Comparison of ENCODE assay signal across 30 cellular contexts in genomic region chr11:134598368-134598767, GRCh38.
"Had no signal": no experiment of that assay in that cellular context is flagged by ENCODE, and none has a peak within 500 bp of the region (broad histone marks: within the 10 kb centered on the region; RNA-seq: fewer than 3 reads in every experiment).

No MANE protein-coding gene starts in this region.

- H3K4me3 ChIP-seq: pancreas, prostate gland, sigmoid colon, stomach, thyroid gland, upper lobe of right lung had no signal

- H3K27me3 ChIP-seq: brain microvascular endothelial cell, thyroid gland, upper lobe of right lung had no signal

- H3K4me1 Mint-ChIP-seq: activated CD4-positive, alpha-beta T cell treated with anti-CD3 and anti-CD28 coated beads, Interleukin-2, amount 10 ng/mL, durations not matched to agents 24 days and 14 days; mesothelial cell of epicardium; naive B cell; stimulated activated memory B cell treated with anti-CD40 and anti-IgM and Interleukin-4, amounts not matched to agents 10 μg/mL and 1 μg/mL and 100 μg/mL, for 72 hours had no signal

- H3K36me3 ChIP-seq: brain microvascular endothelial cell, neutrophil, pancreas, prostate gland, sigmoid colon, stomach, thyroid gland, upper lobe of right lung, WERI-Rb-1 had no signal

- H3K9me3 Mint-ChIP-seq: activated CD4-positive, alpha-beta T cell treated with anti-CD3 and anti-CD28 coated beads, Interleukin-2, amount 10 ng/mL, durations not matched to agents 24 days and 14 days; activated CD8-positive, alpha-beta T cell treated with anti-CD3 and anti-CD28 coated beads for 36 hours; activated T-helper 1 cell treated with anti-CD3 and anti-CD28 coated beads, Interleukin-12 subunit alpha, Interleukin-12 subunit beta, Interleukin-2, Interleukin-4 antibody, amounts not matched to agents 30 ng/mL and 10 ng/mL and 1 ng/mL, durations not matched to agents 14 hours and 24 hours and 36 hours; mesothelial cell of epicardium; nephron progenitor cell; stimulated activated memory B cell treated with anti-CD40 and anti-IgM and Interleukin-4, amounts not matched to agents 10 μg/mL and 1 μg/mL and 100 μg/mL, for 72 hours had no signal

- H3K36me3 Mint-ChIP-seq: mesothelial cell of epicardium; naive B cell; stimulated activated memory B cell treated with anti-CD40 and anti-IgM and Interleukin-4, amounts not matched to agents 10 μg/mL and 1 μg/mL and 100 μg/mL, for 72 hours had no signal

- DNase-seq: activated CD4-positive, alpha-beta T cell treated with anti-CD3 and anti-CD28 coated beads, Interleukin-2, amount 10 ng/mL, durations not matched to agents 24 days and 14 days; activated CD8-positive, alpha-beta T cell treated with anti-CD3 and anti-CD28 coated beads for 36 hours; activated gamma-delta T cell treated with Interleukin-2 at 50 U/mL for 16 hours; activated naive CD4-positive, alpha-beta T cell treated with anti-CD3 and anti-CD28 coated beads, Interleukin-2, amount 50 U/mL, for 16 hours; activated T-cell treated with anti-CD3 and anti-CD28 coated beads, Interleukin-2, amount 50 U/mL, for 1 hour; amniotic stem cell; brain microvascular endothelial cell; caudate nucleus; dermis blood vessel endothelial cell; effector CD8-positive, alpha-beta T cell; glutamatergic neuron; mammary epithelial cell; naive B cell; nephron progenitor cell; pancreas; retina; sigmoid colon; small intestine; stimulated activated CD4-positive, alpha-beta T cell treated with anti-CD3 and anti-CD28 coated beads, Interleukin-4, amount 100 ng/mL, for 4 hours; stimulated activated CD8-positive, alpha-beta memory T cell treated with anti-CD3 and anti-CD28 coated beads, Interleukin-4, amount 100 ng/mL, for 48 hours; stomach; T-helper 9 cell; thyroid gland; upper lobe of right lung; WERI-Rb-1 had no signal

- H3K27ac ChIP-seq: brain microvascular endothelial cell, neutrophil, pancreas, prostate gland, sigmoid colon, stomach, thyroid gland, upper lobe of right lung, WERI-Rb-1 had no signal

- H3K4me3 Mint-ChIP-seq: activated CD4-positive, alpha-beta T cell treated with anti-CD3 and anti-CD28 coated beads, Interleukin-2, amount 10 ng/mL, durations not matched to agents 24 days and 14 days; activated CD8-positive, alpha-beta T cell treated with anti-CD3 and anti-CD28 coated beads for 36 hours; activated T-helper 1 cell treated with anti-CD3 and anti-CD28 coated beads, Interleukin-12 subunit alpha, Interleukin-12 subunit beta, Interleukin-2, Interleukin-4 antibody, amounts not matched to agents 30 ng/mL and 10 ng/mL and 1 ng/mL, durations not matched to agents 14 hours and 24 hours and 36 hours; mesothelial cell of epicardium; naive B cell; nephron progenitor cell; stimulated activated memory B cell treated with anti-CD40 and anti-IgM and Interleukin-4, amounts not matched to agents 10 μg/mL and 1 μg/mL and 100 μg/mL, for 72 hours had no signal

- H3K27me3 Mint-ChIP-seq: stimulated activated memory B cell treated with anti-CD40 and anti-IgM and Interleukin-4, amounts not matched to agents 10 μg/mL and 1 μg/mL and 100 μg/mL, for 72 hours had no signal

- H3K27ac Mint-ChIP-seq: activated CD4-positive, alpha-beta T cell treated with anti-CD3 and anti-CD28 coated beads, Interleukin-2, amount 10 ng/mL, durations not matched to agents 24 days and 14 days; activated CD8-positive, alpha-beta T cell treated with anti-CD3 and anti-CD28 coated beads for 36 hours; activated T-helper 1 cell treated with anti-CD3 and anti-CD28 coated beads, Interleukin-12 subunit alpha, Interleukin-12 subunit beta, Interleukin-2, Interleukin-4 antibody, amounts not matched to agents 30 ng/mL and 10 ng/mL and 1 ng/mL, durations not matched to agents 14 hours and 24 hours and 36 hours; mesothelial cell of epicardium; naive B cell; nephron progenitor cell; stimulated activated memory B cell treated with anti-CD40 and anti-IgM and Interleukin-4, amounts not matched to agents 10 μg/mL and 1 μg/mL and 100 μg/mL, for 72 hours had no signal

- H3K4me1 ChIP-seq: pancreas, prostate gland, sigmoid colon, stomach, upper lobe of right lung had no signal

- H3K9me3 ChIP-seq: neutrophil, pancreas, prostate gland, sigmoid colon, stomach, thyroid gland, upper lobe of right lung had no signal
